13 cellular contexts compared by ENCODE assay signal in genomic region chr3:182789371-182789770, GRCh38. TPM values are rescaled to one million over a fixed set of nuclear protein-coding genes. Genes with fewer than 3 reads are reported as not detected.
A peak's percentile ranks its signal among the peaks of the same experiment; 100 is the strongest.
DNase-seq lines count a peak whose midpoint lies in the region; ATAC-seq, FAIRE-seq and TF ChIP-seq lines count a peak whose summit lies in the region.
"Had no signal": no experiment of that assay in that cellular context is flagged by ENCODE, and none has a peak within 500 bp of the region (broad histone marks: within the 10 kb centered on the region; RNA-seq: fewer than 3 reads in every experiment).

No MANE protein-coding gene starts in this region.

- no peak overlapping the region for H3K4me3 ChIP-seq in epithelial cell of esophagus (ENCODE audit: low read length)

- no peak for FAIRE-seq in frontal cortex (lab: Jason Lieb, UNC)
- FAIRE-seq: H1 had no signal

- TF ChIP-seq CTCF in epithelial cell of esophagus (IDR thresholded peaks at IDR 0.05; ENCODE audit: insufficient read depth, low read depth, low read length, missing control alignments) = no peak

- DNase-seq in epithelial cell of esophagus (ENCODE audit: low read depth) (peak; percentile 6), NCI-H2107 treated with DMSO at 0.1 percent for 48 hours (lab: John Stamatoyannopoulos, UW; ENCODE audit: unreplicated experiment) (no peak), NCI-H2227 treated with DMSO at 0.1 percent for 48 hours (lab: John Stamatoyannopoulos, UW) (no peak), frontal cortex (ENCODE audit: low spot score in 2 of 2) (no peak)
- DNase-seq: midbrain; NCI-H446; SHP77; stimulated activated CD4-positive, alpha-beta T cell treated with anti-CD3 and anti-CD28 coated beads, Interleukin-4, amount 100 ng/mL, for 4 hours had no signal

- ATAC-seq in GM18498 (IDR thresholded peaks at IDR 0.05; ENCODE audit: unreplicated experiment) = peak; percentile 22
- ATAC-seq in GM21423 (IDR thresholded peaks at IDR 0.05; ENCODE audit: unreplicated experiment) = peak; percentile 32
- peak; percentile 19 for ATAC-seq in HG03565 (IDR thresholded peaks at IDR 0.05; ENCODE audit: unreplicated experiment)
- ATAC-seq in HG03196 (IDR thresholded peaks at IDR 0.05; ENCODE audit: unreplicated experiment) = no peak

RNA-seq across cellular contexts. Expression of gene ATP11B, which starts 3.9 kb away (rescaled TPM):
- total RNA-seq in frontal cortex = 94.6 TPM
